ENCODE assay signal across 37 cellular contexts in genomic region chr7:85316489-85316888, GRCh38.
DNase-seq lines count a peak whose midpoint lies in the region; ATAC-seq, FAIRE-seq and TF ChIP-seq lines count a peak whose summit lies in the region.
"Had no signal": no experiment of that assay in that cellular context is flagged by ENCODE, and none has a peak within 500 bp of the region (broad histone marks: within the 10 kb centered on the region; RNA-seq: fewer than 3 reads in every experiment).

No MANE protein-coding gene starts in this region.

- DNase-seq in SK-N-DZ (ENCODE audit: low spot score) (peak; percentile 21), SK-N-SH (no peak), DMS153 treated with DMSO at 0.1 percent for 48 hours (lab: John Stamatoyannopoulos, UW; ENCODE audit: unreplicated experiment) (no peak), NCI-H1417 (lab: John Stamatoyannopoulos, UW) (no peak), WTC11 (ENCODE audit: low spot score) (no peak)
- DNase-seq in activated naive CD4-positive, alpha-beta T cell treated with anti-CD3 and anti-CD28 coated beads for 36 hours: no peak
- DNase-seq: 8988T; ACHN; AML-193; BE2C; C1 segment of cervical spinal cord; Caco-2; Calu3; CD4-positive, alpha-beta memory T cell; CD4-positive, alpha-beta T cell; CD4-positive, CD25-positive, alpha-beta regulatory T cell; CD8-positive, alpha-beta memory T cell; CD8-positive, alpha-beta T cell; COR-L47; DMS 273 treated with DMSO at 0.1 percent for 48 hours; DMS153; DMS53; DMS79; DMS79 treated with DMSO at 0.1 percent for 48 hours; DND-41; EL had no signal

- WGBS in SK-N-SH (ENCODE audit: low lambda C conversion rate): 14% methylated on average over 2 of the region's 2 CpGs

- H3K79me2 ChIP-seq in SK-N-SH (ENCODE audit: insufficient read depth): no peaks in the 10 kb centered on the region

- no peak overlapping the region for H3K9ac ChIP-seq in SK-N-SH
- H3K9ac ChIP-seq: BLaER1; BLaER1 treated with 17β-estradiol and CSF1 and Interleukin-3, amounts not matched to agents 10 nM and 100 nM had no signal

- no peaks in the 10 kb centered on the region for H3K36me3 Mint-ChIP-seq in activated naive CD4-positive, alpha-beta T cell treated with anti-CD3 and anti-CD28 coated beads for 36 hours (ENCODE audit: low read depth)
- no peaks in the 10 kb centered on the region for H3K36me3 Mint-ChIP-seq in WTC11
- H3K36me3 Mint-ChIP-seq: CD14-positive monocyte; CD4-positive, alpha-beta memory T cell; CD4-positive, CD25-positive, alpha-beta regulatory T cell; CD8-positive, alpha-beta memory T cell; CD8-positive, alpha-beta T cell had no signal

- no peak overlapping the region for H3K4me3 Mint-ChIP-seq in activated naive CD4-positive, alpha-beta T cell treated with anti-CD3 and anti-CD28 coated beads for 36 hours
- no peak overlapping the region for H3K4me3 Mint-ChIP-seq in WTC11
- H3K4me3 Mint-ChIP-seq: B cell; CD14-positive monocyte; CD4-positive, alpha-beta memory T cell; CD4-positive, alpha-beta T cell; CD4-positive, CD25-positive, alpha-beta regulatory T cell; CD8-positive, alpha-beta memory T cell; CD8-positive, alpha-beta T cell had no signal

- H3F3A ChIP-seq in SK-N-SH (replicated peaks; ENCODE audit: insufficient read depth): no peaks in the 10 kb centered on the region

- H3K4me1 Mint-ChIP-seq in activated naive CD4-positive, alpha-beta T cell treated with anti-CD3 and anti-CD28 coated beads for 36 hours (ENCODE audit: low read depth): no peaks in the 10 kb centered on the region
- peaks cover 6% of the 10 kb centered on the region for H3K4me1 Mint-ChIP-seq in WTC11
- H3K4me1 Mint-ChIP-seq: B cell; CD14-positive monocyte; CD4-positive, alpha-beta memory T cell; CD4-positive, CD25-positive, alpha-beta regulatory T cell; CD8-positive, alpha-beta memory T cell had no signal

- no peaks in the 10 kb centered on the region for H3K27me3 ChIP-seq in SK-N-SH (ENCODE audit: insufficient read depth)
- H3K27me3 ChIP-seq: BE2C; BLaER1; BLaER1 treated with 17β-estradiol and CSF1 and Interleukin-3, amounts not matched to agents 10 nM and 100 nM had no signal

- no peaks in the 10 kb centered on the region for H3K9me3 ChIP-seq in SK-N-SH
- H3K9me3 ChIP-seq: A549; BE2C; BLaER1; BLaER1 treated with 17β-estradiol and CSF1 and Interleukin-3, amounts not matched to agents 10 nM and 100 nM; Caco-2 had no signal

- ATAC-seq in SK-N-SH treated with all-trans-retinoic acid at 6 μM for 48 hours (peak; percentile 68; the same call in 2 of the 3 replicates), WTC11 (no peak)
- ATAC-seq: A549; CD8-positive, alpha-beta T cell had no signal

- H2AFZ ChIP-seq in SK-N-SH (ENCODE audit: low read depth): 0 out of 2 replicates have a peak overlapping the region, but pooled peaks have one; percentile 6

- TF ChIP-seq EP300 in SK-N-SH (IDR thresholded peaks at IDR 0.05; ENCODE audit: borderline replicate concordance in 1 of 2, low read depth in 1 of 2, low read length in 1 of 2): peak in 1 of 2 experiments; percentile 35; a peak in 1 of 4 replicates

- H3K27ac Mint-ChIP-seq in activated naive CD4-positive, alpha-beta T cell treated with anti-CD3 and anti-CD28 coated beads for 36 hours: no peak overlapping the region
- no peak overlapping the region for H3K27ac Mint-ChIP-seq in WTC11
- H3K27ac Mint-ChIP-seq: B cell; CD14-positive monocyte; CD4-positive, alpha-beta memory T cell; CD4-positive, alpha-beta T cell; CD4-positive, CD25-positive, alpha-beta regulatory T cell; CD8-positive, alpha-beta memory T cell; CD8-positive, alpha-beta T cell had no signal

- intact Hi-C loops in activated naive CD4-positive, alpha-beta T cell treated with anti-CD3 and anti-CD28 coated beads for 36 hours (cut with micrococcal nuclease): no loop called here

- H3K27me3 Mint-ChIP-seq in activated naive CD4-positive, alpha-beta T cell treated with anti-CD3 and anti-CD28 coated beads for 36 hours (ENCODE audit: low read depth): no peaks in the 10 kb centered on the region
- H3K27me3 Mint-ChIP-seq in WTC11 (ENCODE audit: low read depth): no peaks in the 10 kb centered on the region
- H3K27me3 Mint-ChIP-seq: CD4-positive, alpha-beta memory T cell; CD4-positive, alpha-beta T cell; CD4-positive, CD25-positive, alpha-beta regulatory T cell; CD8-positive, alpha-beta memory T cell had no signal

- H3K27ac ChIP-seq in SK-N-SH (ENCODE audit: low read depth in 2 of 2, low read length in 1 of 2): no peak overlapping the region
- H3K27ac ChIP-seq: 22Rv1; A549; BLaER1; BLaER1 treated with 17β-estradiol and CSF1 and Interleukin-3, amounts not matched to agents 10 nM and 100 nM; C4-2B had no signal

- H3K9me3 Mint-ChIP-seq in activated naive CD4-positive, alpha-beta T cell treated with anti-CD3 and anti-CD28 coated beads for 36 hours: peaks cover 3% of the 10 kb centered on the region
- no peaks in the 10 kb centered on the region for H3K9me3 Mint-ChIP-seq in WTC11
- H3K9me3 Mint-ChIP-seq: CD4-positive, alpha-beta T cell had no signal

- H3K4me3 ChIP-seq in SK-N-SH (ENCODE audit: low read depth in 2 of 2, low read length in 1 of 2): no peak overlapping the region
- H3K4me3 ChIP-seq: A549; BLaER1; BLaER1 treated with 17β-estradiol and CSF1 and Interleukin-3, amounts not matched to agents 10 nM and 100 nM had no signal

- H3K9me2 ChIP-seq in SK-N-SH: no peaks in the 10 kb centered on the region

- TF ChIP-seq RAD21 in SK-N-SH (IDR thresholded peaks at IDR 0.05; ENCODE audit: low read length): no peak

- CTCF ChIA-PET in SK-N-SH (lab: Yijun Ruan, JAX): interaction anchor here (0.6 to 1.3 kb wide), 3 partner anchors 43 to 1381 kb away, joined by 3 to 4 read pairs (median 4); no protein-coding TSS in a partner anchor
- CTCF ChIA-PET in activated naive CD4-positive, alpha-beta T cell treated with anti-CD3 and anti-CD28 coated beads for 36 hours (lab: Charles Lee): no interaction called here
- CTCF ChIA-PET in WTC11 (lab: Charles Lee): no interaction called here

- peak; percentile 21 for FAIRE-seq in endometrium (lab: Jason Lieb, UNC)
- FAIRE-seq: A204.1, A549, D721Med had no signal

- TF ChIP-seq CTCF in SK-N-SH (IDR thresholded peaks at IDR 0.05) (no peak), WTC11 (IDR thresholded peaks at IDR 0.05) (no peak)

- no peaks in the 10 kb centered on the region for H4K20me1 ChIP-seq in SK-N-SH (ENCODE audit: insufficient read depth)
- H4K20me1 ChIP-seq: BLaER1; BLaER1 treated with 17β-estradiol and CSF1 and Interleukin-3, amounts not matched to agents 10 nM and 100 nM had no signal

- no peaks in the 10 kb centered on the region for H3K36me3 ChIP-seq in SK-N-SH (replicated peaks in 1 of 2; ENCODE audit: control insufficient read depth in 1 of 2, insufficient read depth in 2 of 2, low read length in 1 of 2)
- H3K36me3 ChIP-seq: BE2C; BLaER1; BLaER1 treated with 17β-estradiol and CSF1 and Interleukin-3, amounts not matched to agents 10 nM and 100 nM had no signal

- POLR2A ChIA-PET in SK-N-SH (lab: Yijun Ruan, JAX): no interaction called here
- POLR2A ChIA-PET in WTC11 (lab: Charles Lee): no interaction called here

- no peaks in the 10 kb centered on the region; a peak in 1 of 4 replicates for H3K4me1 ChIP-seq in SK-N-SH (ENCODE audit: control insufficient read depth in 1 of 2, insufficient read depth in 2 of 2, low read depth in 1 of 2, low read length in 1 of 2)
- H3K4me1 ChIP-seq: A549; BLaER1; BLaER1 treated with 17β-estradiol and CSF1 and Interleukin-3, amounts not matched to agents 10 nM and 100 nM; Caco-2 had no signal

- H3K4me2 ChIP-seq in SK-N-SH: no peak overlapping the region
- H3K4me2 ChIP-seq: A549; BLaER1; BLaER1 treated with 17β-estradiol and CSF1 and Interleukin-3, amounts not matched to agents 10 nM and 100 nM had no signal

TF ChIP-seq in SK-N-SH, 30 proteins besides CTCF, POLR2A, EP300 and RAD21 (continues in another document):
- TF ChIP-seq EZH2phosphoT487 (IDR thresholded peaks at IDR 0.05; ENCODE audit: borderline replicate concordance, low read depth) (no peak), USF2 (IDR thresholded peaks at IDR 0.05; ENCODE audit: borderline replicate concordance, low read depth, low read length) (no peak), JUND (IDR thresholded peaks at IDR 0.05) (no peak)

TF ChIP-seq in SK-N-SH treated with all-trans-retinoic acid at 6 μM for 48 hours, 23 proteins besides CTCF, POLR2A, EP300 and RAD21 (continues in another document):
- TF ChIP-seq POU6F1 (CRISPR knock-in tag; IDR thresholded peaks at IDR 0.05; ENCODE audit: borderline replicate concordance, low read depth) (no peak), TCF4 (CRISPR knock-in tag; IDR thresholded peaks at IDR 0.05; ENCODE audit: borderline replicate concordance) (no peak), ZNF8 (CRISPR knock-in tag; IDR thresholded peaks at IDR 0.05) (no peak), GLIS3 (CRISPR knock-in tag; IDR thresholded peaks at IDR 0.05) (no peak)

TF ChIP-seq in WTC11, 78 proteins besides CTCF, POLR2A, EP300 and RAD21 (continues in another document):
- TF ChIP-seq, protein P1, sequence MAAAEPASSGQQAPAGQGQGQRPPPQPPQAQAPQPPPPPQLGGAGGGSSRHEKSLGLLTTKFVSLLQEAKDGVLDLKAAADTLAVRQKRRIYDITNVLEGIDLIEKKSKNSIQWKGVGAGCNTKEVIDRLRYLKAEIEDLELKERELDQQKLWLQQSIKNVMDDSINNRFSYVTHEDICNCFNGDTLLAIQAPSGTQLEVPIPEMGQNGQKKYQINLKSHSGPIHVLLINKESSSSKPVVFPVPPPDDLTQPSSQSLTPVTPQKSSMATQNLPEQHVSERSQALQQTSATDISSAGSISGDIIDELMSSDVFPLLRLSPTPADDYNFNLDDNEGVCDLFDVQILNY (CRISPR knock-in tag; IDR thresholded peaks at IDR 0.05): no peak
- no peak for TF ChIP-seq SMAD4 (CRISPR knock-in tag; IDR thresholded peaks at IDR 0.05)
- no peak for TF ChIP-seq ATF3 (CRISPR knock-in tag; conservative IDR thresholded peaks at IDR 0.05)
- no peak for TF ChIP-seq FOXK1 (CRISPR knock-in tag; IDR thresholded peaks at IDR 0.05)
- no peak for TF ChIP-seq RORB (CRISPR knock-in tag; IDR thresholded peaks at IDR 0.05)
- TF ChIP-seq ZNF232 (CRISPR knock-in tag; IDR thresholded peaks at IDR 0.05): no peak
- TF ChIP-seq TP53 (CRISPR knock-in tag; IDR thresholded peaks at IDR 0.05): no peak
- no peak for TF ChIP-seq ZNF671 (CRISPR knock-in tag; IDR thresholded peaks at IDR 0.05)
- no peak for TF ChIP-seq E2F4 (CRISPR knock-in tag; IDR thresholded peaks at IDR 0.05; ENCODE audit: borderline replicate concordance, low read depth)
